In the genomic region with DNA sequence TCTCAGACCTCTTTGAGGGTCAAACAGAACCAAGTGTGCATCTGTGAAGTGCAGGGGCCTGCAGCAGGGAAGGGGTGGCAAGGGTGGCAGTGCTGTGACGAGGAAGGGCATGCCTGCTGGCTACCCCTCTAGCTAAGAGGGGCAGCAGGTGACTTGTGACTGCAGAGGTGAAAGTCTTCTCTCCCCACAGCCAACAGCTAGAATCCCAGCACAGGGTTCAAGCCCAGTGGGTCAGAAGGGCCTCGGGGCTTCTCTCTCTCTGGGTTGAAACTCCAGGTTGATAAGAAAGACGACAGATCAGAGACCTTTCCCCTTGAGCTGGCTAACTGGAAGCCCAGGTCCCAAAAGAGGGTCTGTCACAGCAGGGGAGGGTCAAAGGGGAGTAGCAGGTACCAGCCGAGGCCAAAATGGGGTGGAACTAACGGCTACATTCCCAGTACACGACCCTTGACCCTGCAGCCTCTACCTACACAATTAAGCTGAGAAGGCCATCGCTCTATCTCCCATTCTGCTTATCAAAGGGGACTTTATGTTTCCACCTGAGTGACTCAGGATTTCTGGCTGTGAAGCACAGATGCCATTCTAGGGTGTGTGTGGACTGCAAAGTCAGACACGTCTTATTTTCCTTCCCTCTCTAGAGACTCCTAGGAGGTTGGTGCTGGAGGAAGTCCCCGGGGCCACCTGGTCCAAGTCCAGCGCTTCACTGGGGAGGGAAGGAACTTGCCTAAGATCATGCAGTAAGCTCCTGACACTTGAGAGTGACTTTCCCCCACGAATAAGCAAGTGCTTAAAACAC, we compare ENCODE assay signal across 17 cellular contexts. TPM values are rescaled to one million over a fixed set of nuclear protein-coding genes. Genes with fewer than 3 reads are reported as not detected.
DNase-seq lines count a peak whose midpoint lies in the region; ATAC-seq and TF ChIP-seq lines count a peak whose summit lies in the region.
"Had no signal": no experiment of that assay in that cellular context is flagged by ENCODE, and none has a peak within 500 bp of the region (broad histone marks: within the 10 kb centered on the region; RNA-seq: fewer than 3 reads in every experiment).

No MANE protein-coding gene starts in this region.

- H3K36me3 ChIP-seq in HCT116 (ENCODE audit: control insufficient read depth in 1 of 2, insufficient read depth in 2 of 2, low read length in 2 of 2) (peaks cover 0 to 27% of the 10 kb centered on the region in 2 experiments; a peak in 1 of 4 replicates), RWPE2 (ENCODE audit: low read depth) (no peaks in the 10 kb centered on the region; the same call in 1 of the 2 replicates), Karpas-422 (ENCODE audit: insufficient read depth, low read length) (no peaks in the 10 kb centered on the region)

- H3K27me3 ChIP-seq in HCT116 (ENCODE audit: insufficient read depth, low read length) (no peaks in the 10 kb centered on the region), RWPE2 (ENCODE audit: insufficient read depth, poor library complexity, severe bottlenecking) (no peaks in the 10 kb centered on the region), foreskin keratinocyte (no peaks in the 10 kb centered on the region), Karpas-422 (ENCODE audit: low read length) (no peaks in the 10 kb centered on the region)
- H3K27me3 ChIP-seq: MG63 had no signal

- peak overlapping the region; percentile 64 for H3K4me2 ChIP-seq in HCT116 (ENCODE audit: low read length)
- H3K4me2 ChIP-seq in Karpas-422 (ENCODE audit: low read depth, low read length, poor library complexity, severe bottlenecking): no peak overlapping the region

- TF ChIP-seq CTCF in HCT116 (IDR thresholded peaks at IDR 0.05 in 2 of 3, conservative IDR thresholded peaks at IDR 0.05 in 1 of 3; ENCODE audit: borderline replicate concordance in 1 of 3, insufficient read depth in 1 of 3, low read depth in 2 of 3, low read length in 2 of 3): no peak
- no peak for TF ChIP-seq CTCF in RWPE2 (IDR thresholded peaks at IDR 0.05; ENCODE audit: poor library complexity, severe bottlenecking)
- no peak for TF ChIP-seq CTCF in foreskin keratinocyte (conservative IDR thresholded peaks at IDR 0.05)
- no peak for TF ChIP-seq CTCF in progenitor cell of endocrine pancreas (IDR thresholded peaks at IDR 0.05; ENCODE audit: unreplicated experiment)

- H4K20me1 ChIP-seq in HCT116 (ENCODE audit: insufficient read depth): no peaks in the 10 kb centered on the region
- H4K20me1 ChIP-seq in Karpas-422 (ENCODE audit: insufficient read depth, low read depth, low read length): 0 out of 2 replicates have a peak, but pooled peaks cover 4% of the 10 kb centered on the region

- H2AFZ ChIP-seq in HCT116 (ENCODE audit: low read depth, low read length, poor library complexity, severe bottlenecking) (no peak overlapping the region), Karpas-422 (ENCODE audit: low read length) (no peak overlapping the region)

- TF ChIP-seq POLR2A in HCT116 (IDR thresholded peaks at IDR 0.05; ENCODE audit: borderline replicate concordance, extremely low read depth, insufficient read depth, insufficient read length): no peak

- H3K4me1 Mint-ChIP-seq in progenitor cell of endocrine pancreas (ENCODE audit: low read depth) (peaks cover 34% of the 10 kb centered on the region), T-helper 17 cell (peaks cover 7% of the 10 kb centered on the region)
- H3K4me1 Mint-ChIP-seq: activated naive CD4-positive, alpha-beta T cell treated with anti-CD3 and anti-CD28 coated beads, Interleukin-2, amount 10 ng/mL, durations not matched to agents 7 days and 5 days had no signal

- H3K4me3 ChIP-seq in HCT116 (replicated peaks in 1 of 2; ENCODE audit: low read depth in 1 of 2, low read length in 2 of 2) (peak overlapping the region in 1 of 2 experiments; percentile 34; a peak in 2 of 4 replicates), RWPE2 (ENCODE audit: severe bottlenecking) (no peak overlapping the region), Karpas-422 (ENCODE audit: low read length) (no peak overlapping the region)
- H3K4me3 ChIP-seq: MG63 had no signal

- intact Hi-C loops in HCT116 (cut with micrococcal nuclease): no loop called here

- RAD21 ChIA-PET in HCT116 (lab: Charles Lee; ENCODE audit: low non-redundant PET in 1 of 2, low total read pairs in 2 of 2, uncharacterized antibody in 2 of 2, unreplicated experiment in 2 of 2): no interaction called here

- H3K4me3 Mint-ChIP-seq in progenitor cell of endocrine pancreas (ENCODE audit: low read depth): no peak overlapping the region
- no peak overlapping the region for H3K4me3 Mint-ChIP-seq in T-helper 17 cell
- H3K4me3 Mint-ChIP-seq: activated naive CD4-positive, alpha-beta T cell treated with anti-CD3 and anti-CD28 coated beads, Interleukin-2, amount 10 ng/mL, durations not matched to agents 7 days and 5 days had no signal

- peak; percentile 21; the same call in 1 of the 2 replicates for TF ChIP-seq RAD21 in HCT116 (IDR thresholded peaks at IDR 0.05; ENCODE audit: low read depth)

- H3K36me3 Mint-ChIP-seq in progenitor cell of endocrine pancreas (ENCODE audit: insufficient read depth) (peaks cover 17% of the 10 kb centered on the region), T-helper 17 cell (ENCODE audit: low read depth) (peaks cover 4% of the 10 kb centered on the region)
- H3K36me3 Mint-ChIP-seq in activated naive CD4-positive, alpha-beta T cell treated with anti-CD3 and anti-CD28 coated beads, Interleukin-2, amount 50 U/mL, for 72 hours: no peaks in the 10 kb centered on the region
- H3K36me3 Mint-ChIP-seq: activated naive CD4-positive, alpha-beta T cell treated with anti-CD3 and anti-CD28 coated beads, Interleukin-2, amount 10 ng/mL, durations not matched to agents 7 days and 5 days had no signal

- CTCF ChIA-PET in HCT116 (lab: Charles Lee): interaction anchor here (1.3 kb wide), 1 partner anchor 10 kb away, joined by 4 read pairs; no protein-coding TSS in a partner anchor

- POLR2A ChIA-PET in HCT116 (lab: Charles Lee): no interaction called here

- H3K27ac ChIP-seq in HCT116 (ENCODE audit: low read depth, low read length): peak overlapping the region; percentile 57; the same call in 1 of the 2 replicates
- peak overlapping the region; percentile 52 for H3K27ac ChIP-seq in RWPE2 (ENCODE audit: poor library complexity, severe bottlenecking)
- peak overlapping the region; percentile 50 for H3K27ac ChIP-seq in foreskin keratinocyte
- no peak overlapping the region for H3K27ac ChIP-seq in Karpas-422 (ENCODE audit: low read length)

- H3K4me1 ChIP-seq in HCT116 (ENCODE audit: control insufficient read depth in 1 of 2, insufficient read depth in 2 of 2, low read length in 2 of 2) (peaks cover 20 to 35% of the 10 kb centered on the region in 2 experiments), RWPE2 (ENCODE audit: insufficient read depth, poor library complexity, severe bottlenecking) (peaks cover 14% of the 10 kb centered on the region), foreskin keratinocyte (peaks cover 13% of the 10 kb centered on the region), Karpas-422 (ENCODE audit: low read length) (peaks cover 10% of the 10 kb centered on the region)

- peak overlapping the region; percentile 27 for H3K27ac Mint-ChIP-seq in progenitor cell of endocrine pancreas
- H3K27ac Mint-ChIP-seq in T-helper 17 cell: no peak overlapping the region
- H3K27ac Mint-ChIP-seq in activated naive CD4-positive, alpha-beta T cell treated with anti-CD3 and anti-CD28 coated beads, Interleukin-2, amount 50 U/mL, for 72 hours: no peak overlapping the region
- H3K27ac Mint-ChIP-seq: activated naive CD4-positive, alpha-beta T cell treated with anti-CD3 and anti-CD28 coated beads, Interleukin-2, amount 10 ng/mL, durations not matched to agents 7 days and 5 days; naive thymus-derived CD4-positive, alpha-beta T cell had no signal

- no peaks in the 10 kb centered on the region for H3K9me2 ChIP-seq in HCT116 (ENCODE audit: insufficient read depth)
- no peaks in the 10 kb centered on the region for H3K9me2 ChIP-seq in Karpas-422 (replicated peaks; ENCODE audit: insufficient read depth, low read length)

- H3K9me3 ChIP-seq in HCT116 (ENCODE audit: control insufficient read depth in 1 of 2, insufficient read depth in 1 of 2, low read depth in 1 of 2, low read length in 2 of 2) (no peaks in the 10 kb centered on the region), RWPE2 (ENCODE audit: severe bottlenecking) (no peaks in the 10 kb centered on the region), T-helper 17 cell (ENCODE audit: control insufficient read depth, low read length, poor library complexity, severe bottlenecking) (no peaks in the 10 kb centered on the region), Karpas-422 (ENCODE audit: low read length) (no peaks in the 10 kb centered on the region)
- H3K9me3 ChIP-seq: MG63 had no signal

- H3K9me3 Mint-ChIP-seq in progenitor cell of endocrine pancreas (ENCODE audit: low read depth): no peaks in the 10 kb centered on the region
- no peaks in the 10 kb centered on the region for H3K9me3 Mint-ChIP-seq in activated naive CD4-positive, alpha-beta T cell treated with anti-CD3 and anti-CD28 coated beads, Interleukin-2, amount 50 U/mL, for 72 hours
- H3K9me3 Mint-ChIP-seq: activated naive CD4-positive, alpha-beta T cell treated with anti-CD3 and anti-CD28 coated beads, Interleukin-2, amount 10 ng/mL, durations not matched to agents 7 days and 5 days; naive thymus-derived CD4-positive, alpha-beta T cell had no signal

- H3K9ac ChIP-seq in HCT116 (ENCODE audit: low read length) (peak overlapping the region; percentile 49), Karpas-422 (ENCODE audit: low read length) (no peak overlapping the region)

- DNase-seq in HCT116 (ENCODE audit: low read depth, low spot score) (peak; percentile 89), RWPE2 (ENCODE audit: low spot score) (no peak), foreskin keratinocyte (peak; percentile 90 to 94), progenitor cell of endocrine pancreas (ENCODE audit: low spot score, unreplicated experiment) (no peak), NCI-H82 treated with DMSO at 0.1 percent for 48 hours (lab: John Stamatoyannopoulos, UW; ENCODE audit: unreplicated experiment) (no peak), T-helper 17 cell (no peak), Karpas-422 (no peak)
- DNase-seq in activated naive CD4-positive, alpha-beta T cell treated with anti-CD3 and anti-CD28 coated beads, Interleukin-2, amount 50 U/mL, for 72 hours (ENCODE audit: low spot score in 2 of 2): no peak
- DNase-seq: activated naive CD4-positive, alpha-beta T cell treated with anti-CD3 and anti-CD28 coated beads, Interleukin-2, amount 10 ng/mL, durations not matched to agents 7 days and 5 days; effector CD4-positive, alpha-beta T cell; hippocampal formation; left cardiac atrium; MG63; NCI-H774; T-helper 1 cell had no signal

- no peaks in the 10 kb centered on the region for H3K27me3 Mint-ChIP-seq in progenitor cell of endocrine pancreas
- no peaks in the 10 kb centered on the region for H3K27me3 Mint-ChIP-seq in T-helper 17 cell
- H3K27me3 Mint-ChIP-seq: activated naive CD4-positive, alpha-beta T cell treated with anti-CD3 and anti-CD28 coated beads, Interleukin-2, amount 10 ng/mL, durations not matched to agents 7 days and 5 days; naive thymus-derived CD4-positive, alpha-beta T cell had no signal

- BruUV-seq in HCT116 (replicated peaks; lab: Mats Ljungman, UMichigan): no TSS peak

- ATAC-seq in HCT116 (peak; percentile 88), RWPE2 (ENCODE audit: low read depth) (peak; percentile 98), foreskin keratinocyte (peak; percentile 99), T-helper 17 cell (no peak)
- no peak for ATAC-seq in activated naive CD4-positive, alpha-beta T cell treated with anti-CD3 and anti-CD28 coated beads, Interleukin-2, amount 50 U/mL, for 72 hours
- ATAC-seq: activated CD4-positive, CD25-positive, alpha-beta regulatory T cell treated with anti-CD3 and anti-CD28 coated beads, Interleukin-2, amount 50 U/mL, for 24 hours; left cardiac atrium; naive thymus-derived CD4-positive, alpha-beta T cell had no signal

- H3K79me2 ChIP-seq in HCT116 (ENCODE audit: insufficient read depth, low read length) (no peaks in the 10 kb centered on the region), Karpas-422 (ENCODE audit: low read length) (0 out of 2 replicates have a peak, but pooled peaks cover 4% of the 10 kb centered on the region)

RNA-seq across cellular contexts. Expression of gene ANKS6, which starts 14.6 kb away (rescaled TPM):
- total RNA-seq in HCT116 (2021; ENCODE audit: unreplicated experiment) (39.2 TPM), foreskin keratinocyte (17.0 and 17.5 TPM in 2 replicates), progenitor cell of endocrine pancreas (39.7 TPM in 2 replicates), T-helper 17 cell (10 to 100 TPM in 1 of 2 donors, 1 to 10 TPM in 1; 9.6 to 10.0 TPM)
- polyA plus RNA-seq in HCT116 (2012): 34.6 and 36.1 TPM in 2 replicates
- 15.3 and 17.7 TPM in 2 replicates for polyA plus RNA-seq in foreskin keratinocyte
- 10 to 100 TPM in 1 of 2 donors, 1 to 10 TPM in 1; 9.8 to 18.6 TPM for total RNA-seq in activated naive CD4-positive, alpha-beta T cell treated with anti-CD3 and anti-CD28 coated beads, Interleukin-2, amount 50 U/mL, for 72 hours
- 18.0 and 26.4 TPM in 2 replicates for total RNA-seq in Karpas-422 (2014; rRNA removed; shearing (Covaris generic); ENCODE audit: low replicate concordance)

RNA-seq across cellular contexts. Expression of gene GALNT12, which starts 25.7 kb away (rescaled TPM):
- 31.2 TPM for total RNA-seq in HCT116 (2021; ENCODE audit: unreplicated experiment)
- polyA plus RNA-seq in HCT116 (2012): 30.0 and 30.3 TPM in 2 replicates
- total RNA-seq in foreskin keratinocyte: 0.34 and 0.81 TPM in 2 replicates
- 0.19 and 0.48 TPM in 2 replicates for polyA plus RNA-seq in foreskin keratinocyte
- total RNA-seq in progenitor cell of endocrine pancreas: 12.9 and 15.9 TPM in 2 replicates
- total RNA-seq in T-helper 17 cell: 10 to 100 TPM; 10.2 to 11.3 TPM
- 10 to 100 TPM in 1 of 2 donors, 1 to 10 TPM in 1; 8.1 to 12.0 TPM for total RNA-seq in activated naive CD4-positive, alpha-beta T cell treated with anti-CD3 and anti-CD28 coated beads, Interleukin-2, amount 50 U/mL, for 72 hours
- total RNA-seq in Karpas-422 (2014; rRNA removed; shearing (Covaris generic); ENCODE audit: low replicate concordance): 14.9 and 16.2 TPM in 2 replicates

Comparison
In these comparisons a context has a peak if more than half of its experiments do, and no peak if none do; other contexts are left out.
1. ATAC-seq: peak in HCT116 (single experiment), RWPE2 (single experiment) and foreskin keratinocyte (single experiment); none in T-helper 17 cell (single experiment) and activated naive CD4-positive, alpha-beta T cell treated with anti-CD3 and anti-CD28 coated beads, Interleukin-2, amount 50 U/mL, for 72 hours (0 of 2).
2. DNase-seq: peak in HCT116 (single experiment) and foreskin keratinocyte (2 of 2); none in RWPE2 (single experiment), progenitor cell of endocrine pancreas (single experiment), NCI-H82 treated with DMSO at 0.1 percent for 48 hours (single experiment), T-helper 17 cell (0 of 3), activated naive CD4-positive, alpha-beta T cell treated with anti-CD3 and anti-CD28 coated beads, Interleukin-2, amount 50 U/mL, for 72 hours (0 of 2) and Karpas-422 (single experiment).